ENCODE assay signal across 35 cellular contexts in genomic region chr17:7025240-7025639, GRCh38. TPM values are rescaled to one million over a fixed set of nuclear protein-coding genes. Genes with fewer than 3 reads are reported as not detected.
DNase-seq lines count a peak whose midpoint lies in the region; ATAC-seq, FAIRE-seq and TF ChIP-seq lines count a peak whose summit lies in the region.
"Had no signal": no experiment of that assay in that cellular context is flagged by ENCODE, and none has a peak within 500 bp of the region (broad histone marks: within the 10 kb centered on the region; RNA-seq: fewer than 3 reads in every experiment).

No MANE protein-coding gene starts in this region.

- in situ Hi-C loops in K562 (cut with MboI) = loop anchor here (25.0 kb wide), 1 partner anchor 537 kb away; the partner anchor contains the start of genes SENP3 and TNFSF13

- 33% methylated on average over 1 of the region's 1 CpG for WGBS in K562 (ENCODE audit: insufficient coverage, low coverage, missing lambda C conversion rate)
- 76 to 89% methylated on average over 1 of the region's 1 CpG for WGBS in lung, 2 donors
- 58 to 92% methylated on average over 1 of the region's 1 CpG for WGBS in thyroid gland, 2 donors

- peaks cover 20% of the 10 kb centered on the region for H3K27me3 ChIP-seq in left ventricle myocardium inferior (ENCODE audit: low read depth)
- no peaks in the 10 kb centered on the region for H3K27me3 ChIP-seq in K562 (ENCODE audit: control insufficient read depth in 2 of 2, insufficient read depth in 2 of 2, low read length in 2 of 2)
- no peaks in the 10 kb centered on the region for H3K27me3 ChIP-seq in lung (ENCODE audit: control insufficient read depth, insufficient read depth)
- no peaks in the 10 kb centered on the region for H3K27me3 ChIP-seq in thyroid gland
- H3K27me3 ChIP-seq: colonic mucosa had no signal

- H4K20me1 ChIP-seq in K562 (replicated peaks; ENCODE audit: control insufficient read depth, insufficient read depth, low read length) = no peaks in the 10 kb centered on the region

- H3K79me2 ChIP-seq in K562 (ENCODE audit: control insufficient read depth, insufficient read depth, low read length) = peaks cover 16% of the 10 kb centered on the region

- peak overlapping the region; percentile 32 to 78; a peak in 3 of 4 replicates for H3K9ac ChIP-seq in K562 (ENCODE audit: insufficient read depth in 1 of 2, low read depth in 2 of 2, low read length in 2 of 2)

- ATAC-seq in K562 (no peak), lung (ENCODE audit: insufficient read depth, low FRiP score) (no peak), GM19463 (IDR thresholded peaks at IDR 0.05; ENCODE audit: unreplicated experiment) (no peak), HG03095 (IDR thresholded peaks at IDR 0.05; ENCODE audit: unreplicated experiment) (no peak)
- ATAC-seq: A549, sciatic nerve had no signal

- CTCF ChIA-PET in K562 (lab: Yijun Ruan, JAX; ENCODE audit: low intra/inter-chr PET ratio) = interaction anchor here (0.6 kb wide), 1 partner anchor 919 kb away, joined by 4 read pairs; no protein-coding TSS in a partner anchor

- no peak for TF ChIP-seq EP300 in K562 (IDR thresholded peaks at IDR 0.05; ENCODE audit: low read length)

- TF ChIP-seq RAD21 in K562 (CRISPR knock-in tag; conservative IDR thresholded peaks at IDR 0.05 in 1 of 2, IDR thresholded peaks at IDR 0.05 in 1 of 2) = no peak

- H3K36me3 ChIP-seq in left ventricle myocardium inferior (peaks cover 4% of the 10 kb centered on the region), K562 (ENCODE audit: control insufficient read depth, insufficient read depth, low read length) (peaks cover 10% of the 10 kb centered on the region; the same call in 2 of the 3 replicates), lung (ENCODE audit: control insufficient read depth in 2 of 2, insufficient read depth in 2 of 2, low read length in 2 of 2) (peaks cover 0 to 6% of the 10 kb centered on the region in 2 donors), thyroid gland (no peaks in the 10 kb centered on the region)
- H3K36me3 ChIP-seq: colonic mucosa, stomach, tibial artery had no signal

- no peak for FAIRE-seq in K562 (lab: Jason Lieb, UNC)
- FAIRE-seq: A549, keratinocyte had no signal

- H3K27ac ChIP-seq in left ventricle myocardium inferior (replicated peaks) (peak overlapping the region; percentile 82), K562 (ENCODE audit: extremely low read depth, low read depth, low read length) (peak overlapping the region; percentile 62; the same call in 1 of the 3 replicates), lung (ENCODE audit: low read depth in 1 of 2, low read length in 1 of 2) (peak overlapping the region in 1 of 2 donors; percentile 20), thyroid gland (peak overlapping the region in 2 of 3 donors; percentile 4 to 50)
- H3K27ac ChIP-seq: A549, colonic mucosa, HL-60, tibial artery had no signal

- peak overlapping the region; percentile 68; the same call in 1 of the 2 replicates for H3K4me2 ChIP-seq in K562 (ENCODE audit: insufficient read depth, low read length)
- H3K4me2 ChIP-seq: A549 had no signal

- intact Hi-C loops in left ventricle myocardium inferior (cut with micrococcal nuclease) (no loop called here), cardiac septum (cut with DNase I) (no loop called here), K562 (cut with micrococcal nuclease) (no loop called here), thyroid gland (cut with DNase I) (no loop called here)

- H3K4me1 ChIP-seq in left ventricle myocardium inferior (peaks cover 90% of the 10 kb centered on the region), K562 (replicated peaks in 1 of 2; ENCODE audit: control insufficient read depth in 2 of 2, insufficient read depth in 2 of 2, low read length in 2 of 2) (peaks cover 38 to 41% of the 10 kb centered on the region in 2 experiments), lung (ENCODE audit: control insufficient read depth in 2 of 2, insufficient read depth in 2 of 2, low read length in 2 of 2) (peaks cover 1 to 6% of the 10 kb centered on the region in 2 donors), thyroid gland (peaks cover 17 to 57% of the 10 kb centered on the region in 2 donors)
- H3K4me1 ChIP-seq: colonic mucosa had no signal

- no peak for DNase-seq in left ventricle myocardium inferior
- no peak for DNase-seq in cardiac septum (ENCODE audit: low spot score)
- DNase-seq in K562 (ENCODE audit: extremely low read depth in 1 of 4, low spot score in 3 of 4) = no peak
- no peak for DNase-seq in lung (ENCODE audit: low spot score)
- no peak for DNase-seq in thyroid gland
- DNase-seq in AG08396 (ENCODE audit: low spot score) = no peak
- DNase-seq: activated CD4-positive, alpha-beta memory T cell treated with anti-CD3 and anti-CD28 coated beads, Interleukin-2, amount 10 ng/mL, durations not matched to agents 7 days and 5 days; activated CD4-positive, alpha-beta T cell treated with anti-CD3 and anti-CD28 coated beads for 1 hour; activated CD8-positive, alpha-beta memory T cell treated with anti-CD3 and anti-CD28 coated beads, Interleukin-2, amount 50 U/mL, for 4 hours; activated naive CD4-positive, alpha-beta T cell treated with anti-CD3 and anti-CD28 coated beads, Interleukin-2, amount 10 ng/mL, durations not matched to agents 7 days and 5 days; CD4-positive, alpha-beta T cell; colonic mucosa; DMS 273 treated with DMSO at 0.1 percent for 48 hours; effector CD8-positive, alpha-beta T cell; H9; head of caudate nucleus; Karpas-422; NCI-H2081; NCI-H345; NCI-H69; SHP77; stimulated activated CD8-positive, alpha-beta memory T cell treated with anti-CD3 and anti-CD28 coated beads, Interleukin-4, amount 100 ng/mL, for 48 hours; stomach; tibial artery had no signal

- no peak overlapping the region for H2AFZ ChIP-seq in K562 (ENCODE audit: low read depth, low read length)

- TF ChIP-seq POLR2A in K562 (conservative IDR thresholded peaks at IDR 0.05) = no peak
- TF ChIP-seq POLR2A in thyroid gland (IDR thresholded peaks at IDR 0.05) = no peak

- H3K9me1 ChIP-seq in K562 (ENCODE audit: control insufficient read depth, insufficient read depth, low read length) = no peaks in the 10 kb centered on the region

- no TSS peak for BruUV-seq in K562 (replicated peaks; lab: Mats Ljungman, UMichigan)

- H3K4me3 ChIP-seq in left ventricle myocardium inferior (peak overlapping the region; percentile 68), K562 (no peak overlapping the region), lung (peak overlapping the region; percentile 51), thyroid gland (replicated peaks in 1 of 3) (no peak overlapping the region)
- H3K4me3 ChIP-seq: A549, colonic mucosa, tibial artery had no signal

- TF ChIP-seq CTCF in left ventricle myocardium inferior (IDR thresholded peaks at IDR 0.05; ENCODE audit: borderline replicate concordance) (no peak), K562 (IDR thresholded peaks at IDR 0.05 in 2 of 3, conservative IDR thresholded peaks at IDR 0.05 in 1 of 3; ENCODE audit: insufficient read depth in 2 of 3, low read depth in 1 of 3, low read length in 3 of 3) (no peak), lung (IDR thresholded peaks at IDR 0.05; ENCODE audit: control extremely low read depth, extremely low read depth) (no peak), thyroid gland (IDR thresholded peaks at IDR 0.05) (no peak)

- H3K9me3 ChIP-seq in left ventricle myocardium inferior (replicated peaks) (no peaks in the 10 kb centered on the region), K562 (replicated peaks; ENCODE audit: control insufficient read depth, insufficient read depth, low read depth, low read length) (no peaks in the 10 kb centered on the region), lung (ENCODE audit: control insufficient read depth in 2 of 2, insufficient read depth in 1 of 2, low read length in 1 of 2) (no peaks in the 10 kb centered on the region), thyroid gland (no peaks in the 10 kb centered on the region)
- H3K9me3 ChIP-seq: A549, colonic mucosa, stomach, tibial artery had no signal

- POLR2A ChIA-PET in K562 (lab: Yijun Ruan, JAX) = interaction anchor here (1.6 kb wide), 1 partner anchor 11 kb away, joined by 7 read pairs; the partner anchor contains the start of gene SLC16A13

RNA-seq across cellular contexts. Expression of gene BCL6B, which starts 2.4 kb away (rescaled TPM):
- total RNA-seq in left ventricle myocardium inferior (13.7 TPM), cardiac septum (8.8 TPM), K562 (2014; rRNA removed) (4.7 and 5.0 TPM in 2 replicates), K562 (2014; rRNA removed; fragmentation: Illumina TruSeq; extraction: Trizol) (2.4 and 2.7 TPM in 2 replicates), K562 (2015; rRNA removed; fragmentation: Illumina TruSeq; extraction: Trizol) (3.5 and 3.6 TPM in 2 replicates), K562 (2021) (4.5 and 5.6 TPM in 2 replicates), lung (10 to 100 TPM; 15.6 to 55.6 TPM), thyroid gland (10 to 100 TPM in 2 of 4 donors, 1 to 10 TPM in 2; 3.1 to 18.9 (median 7.6) TPM)
- 2.4 and 6.6 TPM in 2 replicates for total RNA-seq in K562 (2011; cell fraction: chromatin; rRNA removed; ENCODE audit: low replicate concordance)
- 4.7 and 6.3 TPM in 2 replicates for total RNA-seq in K562 (2011; cell fraction: nucleolus; rRNA removed)
- 4.1 and 5.4 TPM in 2 replicates for total RNA-seq in K562 (2011; cell fraction: nucleoplasm; rRNA removed)
- polyA plus RNA-seq in K562 (2011; rRNA removed) (1.9 and 3.1 TPM in 2 replicates), K562 (2014; fragmentation: Illumina TruSeq; extraction: Trizol) (3.9 and 4.1 TPM in 2 replicates), K562 (2014; fragmentation: Nextera tagmentation; extraction: Ambion mirVana) (1 to 10 TPM in 1 of 2 experiments, under 1 TPM in 1; 0.89 to 1.2 TPM), K562 (2014; rRNA removed) (3.5 and 3.6 TPM in 2 replicates), lung (10 to 100 TPM; 14.5 to 15.4 TPM)
- polyA plus RNA-seq in K562 (2011; cell fraction: cytosol; rRNA removed) = 2.8 and 2.9 TPM in 2 replicates
- polyA plus RNA-seq in K562 (2011; cell fraction: nucleus; rRNA removed) = 5.5 and 5.9 TPM in 2 replicates
- polyA plus RNA-seq in K562 (2012) = 1.9 and 4.2 TPM in 2 replicates
- 2.0 and 2.8 TPM in 2 replicates for polyA minus RNA-seq in K562 (2011; rRNA and poly(A)+ RNA removed)
- 2.7 and 3.1 TPM in 2 replicates for polyA minus RNA-seq in K562 (2011; cell fraction: cytosol; rRNA and poly(A)+ RNA removed)
- polyA minus RNA-seq in K562 (2011; cell fraction: nucleus; rRNA and poly(A)+ RNA removed) = 3.1 and 4.0 TPM in 2 replicates
- total RNA-seq: CD4-positive, alpha-beta T cell had no signal
- polyA plus RNA-seq: keratinocyte, neural cell had no signal

RNA-seq across cellular contexts. Expression of gene SLC16A13, which starts 10.6 kb away (rescaled TPM):
- 1.4 TPM for total RNA-seq in left ventricle myocardium inferior
- total RNA-seq in cardiac septum = 0.48 TPM
- total RNA-seq in K562 (2011; cell fraction: chromatin; rRNA removed; ENCODE audit: low replicate concordance) = 4.9 and 17.0 TPM in 2 replicates
- 12.9 and 17.7 TPM in 2 replicates for total RNA-seq in K562 (2011; cell fraction: nucleolus; rRNA removed)
- 11.1 and 12.8 TPM in 2 replicates for total RNA-seq in K562 (2011; cell fraction: nucleoplasm; rRNA removed)
- total RNA-seq in K562 (2014; rRNA removed) = 1.2 and 1.8 TPM in 2 replicates
- 0.19 and 0.33 TPM in 2 replicates for total RNA-seq in K562 (2014; rRNA removed; fragmentation: Illumina TruSeq; extraction: Trizol)
- total RNA-seq in K562 (2015; rRNA removed; fragmentation: Illumina TruSeq; extraction: Trizol) = 0.87 and 0.94 TPM in 2 replicates
- 4.5 and 5.6 TPM in 2 replicates for total RNA-seq in K562 (2021)
- 0.50 and 2.8 TPM in 2 replicates for polyA plus RNA-seq in K562 (2011; rRNA removed)
- 1.4 and 1.7 TPM in 2 replicates for polyA plus RNA-seq in K562 (2011; cell fraction: cytosol; rRNA removed)
- 4.4 and 4.5 TPM in 2 replicates for polyA plus RNA-seq in K562 (2011; cell fraction: nucleus; rRNA removed)
- 3.8 and 4.8 TPM in 2 replicates for polyA plus RNA-seq in K562 (2012)
- 2.7 and 3.3 TPM in 2 replicates for polyA plus RNA-seq in K562 (2014; fragmentation: Illumina TruSeq; extraction: Trizol)
- polyA plus RNA-seq in K562 (2014; fragmentation: Nextera tagmentation; extraction: Ambion mirVana) = under 1 TPM; 0.04 to 0.18 TPM
- polyA plus RNA-seq in K562 (2014; rRNA removed) = 0.65 and 1.5 TPM in 2 replicates
- polyA minus RNA-seq in K562 (2011; rRNA and poly(A)+ RNA removed) = 1.1 and 2.6 TPM in 2 replicates
- polyA minus RNA-seq in K562 (2011; cell fraction: cytosol; rRNA and poly(A)+ RNA removed) = 1.7 TPM in 2 replicates
- 4.8 and 5.3 TPM in 2 replicates for polyA minus RNA-seq in K562 (2011; cell fraction: nucleus; rRNA and poly(A)+ RNA removed)
- total RNA-seq in lung = 10 to 100 TPM in 1 of 2 donors, 1 to 10 TPM in 1; 1.3 to 23.6 TPM
- polyA plus RNA-seq in lung = 1 to 10 TPM; 4.8 to 7.9 TPM
- 1 to 10 TPM; 1.2 to 6.7 (median 4.1) TPM for total RNA-seq in thyroid gland
- polyA plus RNA-seq: neural cell had no signal

RNA-seq across cellular contexts. Expression of gene RNASEK, which starts 12.8 kb away (rescaled TPM):
- total RNA-seq in left ventricle myocardium inferior = 174 TPM
- total RNA-seq in cardiac septum = 171 TPM
- total RNA-seq in K562 (2011; cell fraction: chromatin; rRNA removed; ENCODE audit: low replicate concordance) = 43.7 and 75.3 TPM in 2 replicates
- total RNA-seq in K562 (2011; cell fraction: nucleolus; rRNA removed) = 103 and 119 TPM in 2 replicates
- total RNA-seq in K562 (2011; cell fraction: nucleoplasm; rRNA removed) = 117 and 121 TPM in 2 replicates
- 157 and 253 TPM in 2 replicates for total RNA-seq in K562 (2014; rRNA removed)
- total RNA-seq in K562 (2014; rRNA removed; fragmentation: Illumina TruSeq; extraction: Trizol) = 48.5 and 48.6 TPM in 2 replicates
- total RNA-seq in K562 (2015; rRNA removed; fragmentation: Illumina TruSeq; extraction: Trizol) = 132 and 136 TPM in 2 replicates
- total RNA-seq in K562 (2021) = 151 and 154 TPM in 2 replicates
- 58.0 and 75.0 TPM in 2 replicates for polyA plus RNA-seq in K562 (2011; rRNA removed)
- 94.3 and 122 TPM in 2 replicates for polyA plus RNA-seq in K562 (2011; cell fraction: cytosol; rRNA removed)
- 114 and 118 TPM in 2 replicates for polyA plus RNA-seq in K562 (2011; cell fraction: nucleus; rRNA removed)
- polyA plus RNA-seq in K562 (2012) = 247 and 326 TPM in 2 replicates
- 265 and 271 TPM in 2 replicates for polyA plus RNA-seq in K562 (2014; fragmentation: Illumina TruSeq; extraction: Trizol)
- 100 to 1,000 TPM; 104 to 155 TPM for polyA plus RNA-seq in K562 (2014; fragmentation: Nextera tagmentation; extraction: Ambion mirVana)
- 85.3 and 157 TPM in 2 replicates for polyA plus RNA-seq in K562 (2014; rRNA removed)
- polyA minus RNA-seq in K562 (2011; rRNA and poly(A)+ RNA removed) = 20.8 and 25.0 TPM in 2 replicates
- polyA minus RNA-seq in K562 (2011; cell fraction: cytosol; rRNA and poly(A)+ RNA removed) = 76.4 and 84.8 TPM in 2 replicates
- polyA minus RNA-seq in K562 (2011; cell fraction: nucleus; rRNA and poly(A)+ RNA removed) = 9.2 and 20.2 TPM in 2 replicates
- 100 to 1,000 TPM; 118 to 270 TPM for total RNA-seq in lung
- 100 to 1,000 TPM; 528 to 550 TPM for polyA plus RNA-seq in lung
- 100 to 1,000 TPM; 134 to 297 (median 200) TPM for total RNA-seq in thyroid gland

RNA-seq across cellular contexts. Expression of gene SLC16A11, which starts 18.7 kb away (rescaled TPM):
- total RNA-seq in left ventricle myocardium inferior (0.38 TPM), cardiac septum (1.1 TPM), K562 (2014; rRNA removed) (not detected in 2 replicates), K562 (2014; rRNA removed; fragmentation: Illumina TruSeq; extraction: Trizol) (not detected in 2 replicates), K562 (2015; rRNA removed; fragmentation: Illumina TruSeq; extraction: Trizol) (not detected in 2 replicates), K562 (2021) (not detected in 2 replicates), lung (1 to 10 TPM; 5.5 to 7.5 TPM), thyroid gland (10 to 100 TPM in 3 of 4 donors, 1 to 10 TPM in 1; 5.4 to 43.9 (median 18.8) TPM)
- total RNA-seq in K562 (2011; cell fraction: chromatin; rRNA removed; ENCODE audit: low replicate concordance) = not detected in 2 replicates
- total RNA-seq in K562 (2011; cell fraction: nucleolus; rRNA removed) = not detected in 2 replicates
- total RNA-seq in K562 (2011; cell fraction: nucleoplasm; rRNA removed) = not detected in 2 replicates
- polyA plus RNA-seq in K562 (2011; rRNA removed) (not detected in 2 replicates), K562 (2014; fragmentation: Illumina TruSeq; extraction: Trizol) (not detected in 2 replicates), K562 (2014; fragmentation: Nextera tagmentation; extraction: Ambion mirVana) (not detected), K562 (2014; rRNA removed) (not detected in 2 replicates), lung (1 to 10 TPM; 1.9 to 8.9 TPM)
- polyA plus RNA-seq in K562 (2011; cell fraction: cytosol; rRNA removed) = not detected in 2 replicates
- not detected in 2 replicates for polyA plus RNA-seq in K562 (2011; cell fraction: nucleus; rRNA removed)
- polyA plus RNA-seq in K562 (2012) = not detected in 2 replicates
- polyA minus RNA-seq in K562 (2011; rRNA and poly(A)+ RNA removed) = not detected in 2 replicates
- not detected in 2 replicates for polyA minus RNA-seq in K562 (2011; cell fraction: cytosol; rRNA and poly(A)+ RNA removed)
- not detected in 2 replicates for polyA minus RNA-seq in K562 (2011; cell fraction: nucleus; rRNA and poly(A)+ RNA removed)
- total RNA-seq: stomach had no signal
- polyA plus RNA-seq: A549, aorta, keratinocyte, neural cell had no signal

RNA-seq across cellular contexts. Expression of gene ALOX12, which starts 29.4 kb away (rescaled TPM):
- total RNA-seq in left ventricle myocardium inferior (not detected), cardiac septum (not detected), K562 (2014; rRNA removed) (0.09 and 0.57 TPM in 2 replicates), K562 (2014; rRNA removed; fragmentation: Illumina TruSeq; extraction: Trizol) (0.18 and 0.38 TPM in 2 replicates), K562 (2015; rRNA removed; fragmentation: Illumina TruSeq; extraction: Trizol) (0.08 TPM in 1 of 2 replicates, not detected in the other), K562 (2021) (0.40 and 0.47 TPM in 2 replicates), lung (under 1 TPM; 0.21 to 0.68 TPM), thyroid gland (not detected)
- total RNA-seq in K562 (2011; cell fraction: chromatin; rRNA removed; ENCODE audit: low replicate concordance) = 0.35 and 0.53 TPM in 2 replicates
- 0.17 and 0.26 TPM in 2 replicates for total RNA-seq in K562 (2011; cell fraction: nucleolus; rRNA removed)
- 0.29 and 0.46 TPM in 2 replicates for total RNA-seq in K562 (2011; cell fraction: nucleoplasm; rRNA removed)
- polyA plus RNA-seq in K562 (2011; rRNA removed) (0.31 and 1.0 TPM in 2 replicates), K562 (2014; fragmentation: Illumina TruSeq; extraction: Trizol) (0.55 and 0.60 TPM in 2 replicates), K562 (2014; fragmentation: Nextera tagmentation; extraction: Ambion mirVana) (1 to 10 TPM in 1 of 2 experiments, under 1 TPM in 1; 0.91 to 1.1 TPM), K562 (2014; rRNA removed) (0.91 and 0.98 TPM in 2 replicates), lung (under 1 TPM; 0.22 to 0.95 TPM)
- polyA plus RNA-seq in K562 (2011; cell fraction: cytosol; rRNA removed) = 0.64 and 0.65 TPM in 2 replicates
- polyA plus RNA-seq in K562 (2011; cell fraction: nucleus; rRNA removed) = 0.75 and 1.3 TPM in 2 replicates
- 1.3 and 6.2 TPM in 2 replicates for polyA plus RNA-seq in K562 (2012)
- 0.18 and 0.30 TPM in 2 replicates for polyA minus RNA-seq in K562 (2011; rRNA and poly(A)+ RNA removed)
- 0.48 TPM in 1 of 2 replicates, not detected in the other for polyA minus RNA-seq in K562 (2011; cell fraction: cytosol; rRNA and poly(A)+ RNA removed)
- polyA minus RNA-seq in K562 (2011; cell fraction: nucleus; rRNA and poly(A)+ RNA removed) = 0.44 TPM in 1 of 2 replicates, not detected in the other
- total RNA-seq: activated CD4-positive, alpha-beta memory T cell treated with anti-CD3 and anti-CD28 coated beads, Interleukin-2, amount 10 ng/mL, durations not matched to agents 7 days and 5 days; aorta; CD4-positive, alpha-beta T cell; lung microvascular endothelial cell; mucosa of gallbladder; sciatic nerve; T-helper 2 cell treated with Interferon-gamma antibody and Interleukin-4, amounts not matched to agents 100 ng/mL and 5 ng/mL, for 36 hours had no signal
- polyA plus RNA-seq: A549, aorta, neural cell had no signal

Comparison
In these comparisons a context has a peak if more than half of its experiments do, and no peak if none do; other contexts are left out.
1. H3K4me3 ChIP-seq: peak in left ventricle myocardium inferior (single experiment) and lung (single experiment); none in K562 (single experiment) and thyroid gland (0 of 3).